ENCODE assay signal across 8 cellular contexts in genomic region chr4:99811850-99812249, GRCh38. TPM values are rescaled to one million over a fixed set of nuclear protein-coding genes. Genes with fewer than 3 reads are reported as not detected.
A peak's percentile ranks its signal among the peaks of the same experiment; 100 is the strongest.
DNase-seq lines count a peak whose midpoint lies in the region; ATAC-seq and TF ChIP-seq lines count a peak whose summit lies in the region.

No MANE protein-coding gene starts in this region.

- H3K27ac Mint-ChIP-seq in activated CD8-positive, alpha-beta T cell treated with anti-CD3 and anti-CD28 coated beads, Interleukin-2, amount 10 ng/mL, durations not matched to agents 7 days and 5 days = no peak overlapping the region

- peak; percentile 51 for TF ChIP-seq CTCF in hepatocyte (IDR thresholded peaks at IDR 0.05; ENCODE audit: poor library complexity)

- no peak overlapping the region for H2AFZ ChIP-seq in hepatocyte

- H3K36me3 Mint-ChIP-seq in activated CD8-positive, alpha-beta T cell treated with anti-CD3 and anti-CD28 coated beads, Interleukin-2, amount 10 ng/mL, durations not matched to agents 7 days and 5 days (ENCODE audit: low read depth) = no peaks in the 10 kb centered on the region

- POLR2A ChIA-PET in activated CD8-positive, alpha-beta T cell treated with anti-CD3 and anti-CD28 coated beads, Interleukin-2, amount 10 ng/mL, durations not matched to agents 7 days and 5 days (lab: Charles Lee) = no interaction called here

- ATAC-seq in activated CD8-positive, alpha-beta T cell treated with anti-CD3 and anti-CD28 coated beads, Interleukin-2, amount 10 ng/mL, durations not matched to agents 7 days and 5 days = no peak
- ATAC-seq in GM19328 (IDR thresholded peaks at IDR 0.05; ENCODE audit: unreplicated experiment) (no peak), HG02571 (IDR thresholded peaks at IDR 0.05; ENCODE audit: unreplicated experiment) (no peak)

- H3K27me3 Mint-ChIP-seq in activated CD8-positive, alpha-beta T cell treated with anti-CD3 and anti-CD28 coated beads, Interleukin-2, amount 10 ng/mL, durations not matched to agents 7 days and 5 days (ENCODE audit: low read depth) = peaks cover 6% of the 10 kb centered on the region

- H3K4me1 ChIP-seq in hepatocyte (ENCODE audit: insufficient read depth) = no peaks in the 10 kb centered on the region

- no peaks in the 10 kb centered on the region for H3K9me2 ChIP-seq in hepatocyte (replicated peaks; ENCODE audit: insufficient read depth)

- H3K79me2 ChIP-seq in hepatocyte = no peaks in the 10 kb centered on the region

- CTCF ChIA-PET in activated CD8-positive, alpha-beta T cell treated with anti-CD3 and anti-CD28 coated beads, Interleukin-2, amount 10 ng/mL, durations not matched to agents 7 days and 5 days (lab: Charles Lee) = interaction anchor here (0.6 to 2.7 kb wide), 29 partner anchors 8 to 282 kb away, joined by 3 to 57 read pairs (median 5); partner anchors contain the start of genes LAMTOR3 and TRMT10A

- no peaks in the 10 kb centered on the region for H3K9me3 ChIP-seq in hepatocyte (ENCODE audit: low read depth)

- 94% methylated on average over 1 of the region's 1 CpG for WGBS in hepatocyte (ENCODE audit: low lambda C conversion rate, missing lambda C conversion rate)

- H3K4me3 Mint-ChIP-seq in activated CD8-positive, alpha-beta T cell treated with anti-CD3 and anti-CD28 coated beads, Interleukin-2, amount 10 ng/mL, durations not matched to agents 7 days and 5 days = no peak overlapping the region

- no peak overlapping the region for H3K4me2 ChIP-seq in hepatocyte

- no peaks in the 10 kb centered on the region for H3K36me3 ChIP-seq in hepatocyte (replicated peaks; ENCODE audit: insufficient read depth, low read depth)

- H4K20me1 ChIP-seq in hepatocyte (ENCODE audit: insufficient read depth, poor library complexity, severe bottlenecking) = no peaks in the 10 kb centered on the region

- no peak overlapping the region for H3K27ac ChIP-seq in hepatocyte

- H3K4me1 Mint-ChIP-seq in activated CD8-positive, alpha-beta T cell treated with anti-CD3 and anti-CD28 coated beads, Interleukin-2, amount 10 ng/mL, durations not matched to agents 7 days and 5 days (ENCODE audit: low read depth) = peaks cover 37% of the 10 kb centered on the region

- no peak overlapping the region for H3K4me3 ChIP-seq in hepatocyte

- H3K27me3 ChIP-seq in hepatocyte = no peaks in the 10 kb centered on the region

- H3K9me3 Mint-ChIP-seq in activated CD8-positive, alpha-beta T cell treated with anti-CD3 and anti-CD28 coated beads, Interleukin-2, amount 10 ng/mL, durations not matched to agents 7 days and 5 days (ENCODE audit: insufficient read depth) = no peaks in the 10 kb centered on the region

- peak; percentile 14 for DNase-seq in DMS153 treated with DMSO at 0.1 percent for 48 hours (lab: John Stamatoyannopoulos, UW; ENCODE audit: unreplicated experiment)
- DNase-seq in DMS153 (lab: John Stamatoyannopoulos, UW) = no peak
- DNase-seq in NCI-H2029 (lab: John Stamatoyannopoulos, UW) = peak; percentile 51
- DNase-seq in activated CD8-positive, alpha-beta T cell treated with anti-CD3 and anti-CD28 coated beads, Interleukin-2, amount 10 ng/mL, durations not matched to agents 7 days and 5 days = peak; percentile 75
- peak; percentile 70 for DNase-seq in hepatocyte (ENCODE audit: low spot score)
- DNase-seq in stimulated activated CD8-positive, alpha-beta memory T cell treated with anti-CD3 and anti-CD28 coated beads, Interleukin-4, amount 100 ng/mL, for 48 hours = peak; percentile 75

RNA-seq across cellular contexts. Expression of gene DAPP1, which starts 4.8 kb away (rescaled TPM):
- total RNA-seq in activated CD8-positive, alpha-beta T cell treated with anti-CD3 and anti-CD28 coated beads, Interleukin-2, amount 10 ng/mL, durations not matched to agents 7 days and 5 days = 10 to 100 TPM; 16.7 to 17.5 TPM
- 1.1 and 2.0 TPM in 2 replicates for total RNA-seq in hepatocyte
- 1.7 and 1.8 TPM in 2 replicates for polyA plus RNA-seq in hepatocyte
